In genomic region chr9:127921592-127922120, GRCh38 we compare ENCODE assay signal across 8 cellular contexts. TPM values are rescaled to one million over a fixed set of nuclear protein-coding genes. Genes with fewer than 3 reads are reported as not detected.
A peak's percentile ranks its signal among the peaks of the same experiment; 100 is the strongest.
DNase-seq lines count a peak whose midpoint lies in the region; ATAC-seq and TF ChIP-seq lines count a peak whose summit lies in the region.

No MANE protein-coding gene starts in this region.

- TF ChIP-seq CTCF in epithelial cell of proximal tubule (conservative IDR thresholded peaks at IDR 0.05; ENCODE audit: low read depth, low read length) (peak; percentile 71), neural cell (IDR thresholded peaks at IDR 0.05; ENCODE audit: poor library complexity, severe bottlenecking) (peak; percentile 97)

- no peak overlapping the region for H3K27ac ChIP-seq in neural cell (ENCODE audit: low read length)

- peak; percentile 97 for TF ChIP-seq RAD21 in neural cell (conservative IDR thresholded peaks at IDR 0.05)

- H3K9ac ChIP-seq in neural cell (ENCODE audit: low read length): no peak overlapping the region

- H3K4me2 ChIP-seq in neural cell (ENCODE audit: low read length): no peak overlapping the region

- DNase-seq in SIG-M5 treated with dmso at 0.1 percent for 504 hours (lab: John Stamatoyannopoulos, UW; ENCODE audit: unreplicated experiment) (peak; percentile 37), SIG-M5 (lab: John Stamatoyannopoulos, UW) (no peak), NCI-H2227 treated with DMSO at 0.1 percent for 48 hours (lab: John Stamatoyannopoulos, UW) (peak; percentile 13), activated T-cell treated with anti-CD3 and anti-CD28 coated beads for 24 hours (ENCODE audit: low read depth) (peak; percentile 74), epithelial cell of proximal tubule (ENCODE audit: low read depth) (no peak), superior temporal gyrus (ENCODE audit: extremely low spot score) (peak; percentile 79)

- H3K4me3 ChIP-seq in epithelial cell of proximal tubule (ENCODE audit: low read depth, low read length): no peak overlapping the region
- no peak overlapping the region for H3K4me3 ChIP-seq in neural cell (ENCODE audit: low read length)

- no peaks in the 10 kb centered on the region for H3K36me3 ChIP-seq in neural cell (ENCODE audit: insufficient read depth, low read length)

- H2AFZ ChIP-seq in neural cell (ENCODE audit: low read depth, low read length): no peak overlapping the region

- H3K79me2 ChIP-seq in neural cell (replicated peaks; ENCODE audit: insufficient read depth, low read length): no peaks in the 10 kb centered on the region

- no peaks in the 10 kb centered on the region for H3K9me2 ChIP-seq in neural cell (ENCODE audit: insufficient read depth, low read length)

- H3K9me3 ChIP-seq in neural cell (ENCODE audit: low read length): no peaks in the 10 kb centered on the region

- no peak for ATAC-seq in HG03196 (IDR thresholded peaks at IDR 0.05; ENCODE audit: unreplicated experiment)

- peaks cover 22% of the 10 kb centered on the region for H3K27me3 ChIP-seq in neural cell (ENCODE audit: insufficient read depth, low read depth, low read length)

- no peak for TF ChIP-seq EP300 in neural cell (conservative IDR thresholded peaks at IDR 0.05; ENCODE audit: poor library complexity, severe bottlenecking)

- H4K20me1 ChIP-seq in neural cell (ENCODE audit: insufficient read depth): no peaks in the 10 kb centered on the region

- H3F3A ChIP-seq in neural cell (ENCODE audit: insufficient read depth, low read length, poor library complexity, severe bottlenecking): no peaks in the 10 kb centered on the region

TF ChIP-seq in neural cell, 6 proteins besides CTCF, POLR2A, EP300 and RAD21:
- TF ChIP-seq SMC3 (conservative IDR thresholded peaks at IDR 0.05; ENCODE audit: poor library complexity) (peak; percentile 92), POLR2AphosphoS5 (IDR thresholded peaks at IDR 0.05) (no peak), MXI1 (conservative IDR thresholded peaks at IDR 0.05; ENCODE audit: poor library complexity, severe bottlenecking) (no peak), REST (IDR thresholded peaks at IDR 0.05; ENCODE audit: borderline replicate concordance) (no peak), EZH2 (IDR thresholded peaks at IDR 0.05; ENCODE audit: borderline replicate concordance, insufficient read depth, low read length, poor library complexity, severe bottlenecking) (no peak), TAF1 (IDR thresholded peaks at IDR 0.05; ENCODE audit: low read depth) (no peak)

RNA-seq across cellular contexts. Expression of gene ST6GALNAC4, which starts 4.8 kb away (rescaled TPM):
- total RNA-seq in epithelial cell of proximal tubule: 27.4 and 28.2 TPM in 2 replicates
- polyA plus RNA-seq in neural cell: 4.8 and 5.9 TPM in 2 replicates
- 5.8 and 6.8 TPM in 2 replicates for polyA minus RNA-seq in neural cell

RNA-seq across cellular contexts. Expression of gene PIP5KL1, which starts 8.9 kb away (rescaled TPM):
- total RNA-seq in epithelial cell of proximal tubule: 0.87 and 6.9 TPM in 2 replicates
- polyA plus RNA-seq in neural cell: 3.4 and 5.2 TPM in 2 replicates
- 2.5 and 6.6 TPM in 2 replicates for polyA minus RNA-seq in neural cell

RNA-seq across cellular contexts. Expression of gene DPM2, which starts 16.0 kb away (rescaled TPM):
- 26.2 and 26.5 TPM in 2 replicates for total RNA-seq in epithelial cell of proximal tubule
- 30.5 and 44.9 TPM in 2 replicates for polyA plus RNA-seq in neural cell
- polyA minus RNA-seq in neural cell: 15.3 and 20.8 TPM in 2 replicates

RNA-seq across cellular contexts. Expression of gene ST6GALNAC6, which starts 22.3 kb away (rescaled TPM):
- total RNA-seq in epithelial cell of proximal tubule: 23.5 and 25.8 TPM in 2 replicates
- 44.2 and 59.3 TPM in 2 replicates for polyA plus RNA-seq in neural cell
- 30.3 and 33.8 TPM in 2 replicates for polyA minus RNA-seq in neural cell

RNA-seq across cellular contexts. Expression of gene AK1, which starts 44.2 kb away (rescaled TPM):
- 48.1 and 58.3 TPM in 2 replicates for total RNA-seq in epithelial cell of proximal tubule
- polyA plus RNA-seq in neural cell: 105 and 137 TPM in 2 replicates
- polyA minus RNA-seq in neural cell: 38.0 and 49.9 TPM in 2 replicates

Comparison
In these comparisons a context has a peak if more than half of its experiments do, and no peak if none do; other contexts are left out.
1. DNase-seq: peak in SIG-M5 treated with dmso at 0.1 percent for 504 hours (single experiment), NCI-H2227 treated with DMSO at 0.1 percent for 48 hours (single experiment), activated T-cell treated with anti-CD3 and anti-CD28 coated beads for 24 hours (single experiment) and superior temporal gyrus (single experiment); none in SIG-M5 (single experiment) and epithelial cell of proximal tubule (single experiment).